Comparison of ENCODE assay signal across 1 cellular context in genomic region chr1:204692852-204693356, GRCh38.
TF ChIP-seq lines count a peak whose summit lies in the region.

No MANE protein-coding gene starts in this region.

TF ChIP-seq in K562, 482 proteins besides CTCF, POLR2A, EP300 and RAD21 (continued from another document and continues in another):
- TF ChIP-seq MBD1 (CRISPR knock-in tag; IDR thresholded peaks at IDR 0.05) (no peak), TRIM24 (IDR thresholded peaks at IDR 0.05) (peak; percentile 43 to 47; a peak in 2 of 4 replicates), EGR1 (conservative IDR thresholded peaks at IDR 0.05) (no peak), MTA3 (IDR thresholded peaks at IDR 0.05; ENCODE audit: borderline replicate concordance) (peak; percentile 51; the same call in 1 of the 2 replicates), ZKSCAN3 (CRISPR knock-in tag; IDR thresholded peaks at IDR 0.05) (no peak), MTA1 (IDR thresholded peaks at IDR 0.05; ENCODE audit: borderline replicate concordance) (peak; percentile 87), ZBTB7A (IDR thresholded peaks at IDR 0.05; ENCODE audit: borderline replicate concordance, control insufficient read depth, low read depth, low read length) (no peak), NFXL1 (CRISPR knock-in tag; IDR thresholded peaks at IDR 0.05) (no peak), ZNF121 (CRISPR knock-in tag; conservative IDR thresholded peaks at IDR 0.05) (no peak), HDAC3 (IDR thresholded peaks at IDR 0.05; ENCODE audit: borderline replicate concordance, partially characterized antibody) (no peak), GTF2F1 (IDR thresholded peaks at IDR 0.05; ENCODE audit: low read depth, low read length) (no peak), CBX3 (IDR thresholded peaks at IDR 0.05; ENCODE audit: borderline replicate concordance in 1 of 2, low read length in 2 of 2) (no peak), DPF2 (IDR thresholded peaks at IDR 0.05) (peak; percentile 87), SUPT5H (IDR thresholded peaks at IDR 0.05) (no peak), GTF2A2 (tag; IDR thresholded peaks at IDR 0.05) (no peak), FUS (optimal IDR thresholded peaks at IDR 0.05; ENCODE audit: low read depth, low read length) (no peak), LCOR (CRISPR knock-in tag; IDR thresholded peaks at IDR 0.05) (0 out of 2 replicates have a peak, but pooled peaks have one; percentile 27), ZNF274 (IDR thresholded peaks at IDR 0.05; ENCODE audit: borderline replicate concordance, low read depth, low read length) (no peak), RBM25 (IDR thresholded peaks at IDR 0.05; ENCODE audit: low read depth, low read length, severe bottlenecking) (no peak), ZNF583 (CRISPR knock-in tag; IDR thresholded peaks at IDR 0.05) (peak; percentile 66), ZNF239 (CRISPR knock-in tag; IDR thresholded peaks at IDR 0.05) (no peak), CHD7 (IDR thresholded peaks at IDR 0.05; ENCODE audit: low read depth, low read length) (no peak), STAT5A (IDR thresholded peaks at IDR 0.05; ENCODE audit: borderline replicate concordance, low read length) (no peak), CHD2 (IDR thresholded peaks at IDR 0.05; ENCODE audit: low read depth, low read length) (no peak), THRB (CRISPR knock-in tag; conservative IDR thresholded peaks at IDR 0.05) (peak; percentile 94), MECOM (CRISPR knock-in tag; IDR thresholded peaks at IDR 0.05) (peak; percentile 85), TCF15 (CRISPR knock-in tag; IDR thresholded peaks at IDR 0.05) (0 out of 2 replicates have a peak, but pooled peaks have one; percentile 52), NR2C2 (CRISPR knock-in tag; IDR thresholded peaks at IDR 0.05) (no peak), NR2C2 (tag; IDR thresholded peaks at IDR 0.05) (0 out of 2 replicates have a peak, but pooled peaks have one; percentile 40), ZNF717 (CRISPR knock-in tag; IDR thresholded peaks at IDR 0.05) (no peak), E2F4 (CRISPR knock-in tag; IDR thresholded peaks at IDR 0.05; ENCODE audit: low read depth) (no peak), RCOR1 (IDR thresholded peaks at IDR 0.05; ENCODE audit: borderline replicate concordance in 1 of 2, low read depth in 2 of 2, low read length in 2 of 2) (peak in 1 of 2 experiments; percentile 87; a peak in 2 of 4 replicates), EWSR1 (IDR thresholded peaks at IDR 0.05; ENCODE audit: borderline replicate concordance, low read depth, partially characterized antibody) (no peak), TCF7L2 (IDR thresholded peaks at IDR 0.05; ENCODE audit: low read depth, low read length) (no peak), BCL6 (CRISPR knock-in tag; IDR thresholded peaks at IDR 0.05) (no peak), DACH1 (IDR thresholded peaks at IDR 0.05; ENCODE audit: partially characterized antibody) (no peak), FOXA3 (CRISPR knock-in tag; conservative IDR thresholded peaks at IDR 0.05 in 1 of 2, IDR thresholded peaks at IDR 0.05 in 1 of 2) (no peak), BRCA1 (IDR thresholded peaks at IDR 0.05) (no peak), BRCA1 (CRISPR knock-in tag; IDR thresholded peaks at IDR 0.05) (no peak), FOXJ3 (CRISPR knock-in tag; IDR thresholded peaks at IDR 0.05) (no peak), CXXC5 (CRISPR knock-in tag; IDR thresholded peaks at IDR 0.05) (peak; percentile 58; the same call in 1 of the 2 replicates), GMEB1 (CRISPR knock-in tag; IDR thresholded peaks at IDR 0.05) (no peak), HES1 (IDR thresholded peaks at IDR 0.05; ENCODE audit: low read depth) (no peak), NFRKB (IDR thresholded peaks at IDR 0.05; ENCODE audit: low read depth) (0 out of 2 replicates have a peak, but pooled peaks have one; percentile 72), PPARD (CRISPR knock-in tag; IDR thresholded peaks at IDR 0.05) (0 out of 2 replicates have a peak, but pooled peaks have one; percentile 5)
